34 cellular contexts compared by ENCODE assay signal in genomic region chr11:26194871-26195270, GRCh38.
"Had no signal": no experiment of that assay in that cellular context is flagged by ENCODE, and none has a peak within 500 bp of the region (broad histone marks: within the 10 kb centered on the region; RNA-seq: fewer than 3 reads in every experiment).

No MANE protein-coding gene starts in this region.

- ATAC-seq: activated CD4-positive, CD25-positive, alpha-beta regulatory T cell treated with anti-CD3 and anti-CD28 coated beads, Interleukin-2, amount 50 U/mL, for 24 hours; esophagus mucosa; heart right ventricle; psoas muscle; stimulated activated memory B cell treated with anti-CD40 and anti-IgM and Interleukin-4, amounts not matched to agents 10 μg/mL and 1 μg/mL and 100 μg/mL, for 72 hours; stimulated activated naive CD8-positive, alpha-beta T cell treated with anti-CD3 and anti-CD28 coated beads, Interleukin-15, amount 100 ng/mL, for 72 hours had no signal

- H3K27me3 Mint-ChIP-seq: activated CD4-positive, alpha-beta memory T cell treated with anti-CD3 and anti-CD28 coated beads for 36 hours; activated CD4-positive, alpha-beta T cell treated with anti-CD3 and anti-CD28 coated beads, Interleukin-2, amount 10 ng/mL, durations not matched to agents 24 days and 14 days; activated naive CD4-positive, alpha-beta T cell treated with anti-CD3 and anti-CD28 coated beads, Interleukin-2, amount 10 ng/mL, durations not matched to agents 7 days and 5 days; activated naive CD8-positive, alpha-beta T cell treated with anti-CD3 and anti-CD28 coated beads, Interleukin-2, amount 10 ng/mL, durations not matched to agents 7 days and 5 days; naive B cell; stimulated activated memory B cell treated with anti-CD40 and anti-IgM and Interleukin-4, amounts not matched to agents 10 μg/mL and 1 μg/mL and 100 μg/mL, for 72 hours; stimulated activated naive CD8-positive, alpha-beta T cell treated with anti-CD3 and anti-CD28 coated beads, Interleukin-15, amount 100 ng/mL, for 72 hours had no signal

- H3K36me3 ChIP-seq: ascending aorta, heart right ventricle, left ventricle myocardium inferior, neural progenitor cell, transverse colon, uterus, WERI-Rb-1 had no signal

- H3K27ac Mint-ChIP-seq: activated CD4-positive, alpha-beta memory T cell treated with anti-CD3 and anti-CD28 coated beads for 36 hours; activated CD4-positive, alpha-beta T cell treated with anti-CD3 and anti-CD28 coated beads, Interleukin-2, amount 10 ng/mL, durations not matched to agents 24 days and 14 days; activated naive CD4-positive, alpha-beta T cell treated with anti-CD3 and anti-CD28 coated beads, Interleukin-2, amount 10 ng/mL, durations not matched to agents 7 days and 5 days; activated naive CD8-positive, alpha-beta T cell treated with anti-CD3 and anti-CD28 coated beads, Interleukin-2, amount 10 ng/mL, durations not matched to agents 7 days and 5 days; naive B cell; neural progenitor cell; stimulated activated memory B cell treated with anti-CD40 and anti-IgM and Interleukin-4, amounts not matched to agents 10 μg/mL and 1 μg/mL and 100 μg/mL, for 72 hours; stimulated activated naive CD8-positive, alpha-beta T cell treated with anti-CD3 and anti-CD28 coated beads, Interleukin-15, amount 100 ng/mL, for 72 hours; T-helper 1 cell treated with Interleukin-12 subunit alpha and Interleukin-12 subunit beta and Interleukin-4 antibody, amounts not matched to agents 30 μg/mL and 1 μg/mL, for 36 hours had no signal

- H3K4me1 Mint-ChIP-seq: activated CD4-positive, alpha-beta T cell treated with anti-CD3 and anti-CD28 coated beads, Interleukin-2, amount 10 ng/mL, durations not matched to agents 24 days and 14 days; activated naive CD4-positive, alpha-beta T cell treated with anti-CD3 and anti-CD28 coated beads, Interleukin-2, amount 10 ng/mL, durations not matched to agents 7 days and 5 days; activated naive CD8-positive, alpha-beta T cell treated with anti-CD3 and anti-CD28 coated beads, Interleukin-2, amount 10 ng/mL, durations not matched to agents 7 days and 5 days; neural progenitor cell; stimulated activated memory B cell treated with anti-CD40 and anti-IgM and Interleukin-4, amounts not matched to agents 10 μg/mL and 1 μg/mL and 100 μg/mL, for 72 hours; stimulated activated naive CD8-positive, alpha-beta T cell treated with anti-CD3 and anti-CD28 coated beads, Interleukin-15, amount 100 ng/mL, for 72 hours had no signal

- H3K4me3 Mint-ChIP-seq: activated CD4-positive, alpha-beta memory T cell treated with anti-CD3 and anti-CD28 coated beads for 36 hours; activated CD4-positive, alpha-beta T cell treated with anti-CD3 and anti-CD28 coated beads, Interleukin-2, amount 10 ng/mL, durations not matched to agents 24 days and 14 days; activated naive CD4-positive, alpha-beta T cell treated with anti-CD3 and anti-CD28 coated beads, Interleukin-2, amount 10 ng/mL, durations not matched to agents 7 days and 5 days; activated naive CD8-positive, alpha-beta T cell treated with anti-CD3 and anti-CD28 coated beads, Interleukin-2, amount 10 ng/mL, durations not matched to agents 7 days and 5 days; naive B cell; neural progenitor cell; stimulated activated memory B cell treated with anti-CD40 and anti-IgM and Interleukin-4, amounts not matched to agents 10 μg/mL and 1 μg/mL and 100 μg/mL, for 72 hours; stimulated activated naive CD8-positive, alpha-beta T cell treated with anti-CD3 and anti-CD28 coated beads, Interleukin-15, amount 100 ng/mL, for 72 hours; T-helper 1 cell treated with Interleukin-12 subunit alpha and Interleukin-12 subunit beta and Interleukin-4 antibody, amounts not matched to agents 30 μg/mL and 1 μg/mL, for 36 hours had no signal

- H3K36me3 Mint-ChIP-seq: activated CD4-positive, alpha-beta memory T cell treated with anti-CD3 and anti-CD28 coated beads for 36 hours; activated naive CD4-positive, alpha-beta T cell treated with anti-CD3 and anti-CD28 coated beads, Interleukin-2, amount 10 ng/mL, durations not matched to agents 7 days and 5 days; activated naive CD8-positive, alpha-beta T cell treated with anti-CD3 and anti-CD28 coated beads, Interleukin-2, amount 10 ng/mL, durations not matched to agents 7 days and 5 days; naive B cell; neural progenitor cell; stimulated activated memory B cell treated with anti-CD40 and anti-IgM and Interleukin-4, amounts not matched to agents 10 μg/mL and 1 μg/mL and 100 μg/mL, for 72 hours had no signal

- H3K9me3 Mint-ChIP-seq: activated CD4-positive, alpha-beta T cell treated with anti-CD3 and anti-CD28 coated beads, Interleukin-2, amount 10 ng/mL, durations not matched to agents 24 days and 14 days; activated naive CD8-positive, alpha-beta T cell treated with anti-CD3 and anti-CD28 coated beads, Interleukin-2, amount 10 ng/mL, durations not matched to agents 7 days and 5 days; neural progenitor cell; stimulated activated memory B cell treated with anti-CD40 and anti-IgM and Interleukin-4, amounts not matched to agents 10 μg/mL and 1 μg/mL and 100 μg/mL, for 72 hours; T-helper 1 cell treated with Interleukin-12 subunit alpha and Interleukin-12 subunit beta and Interleukin-4 antibody, amounts not matched to agents 30 μg/mL and 1 μg/mL, for 36 hours had no signal

- DNase-seq: activated CD4-positive, alpha-beta memory T cell treated with anti-CD3 and anti-CD28 coated beads for 36 hours; activated CD4-positive, alpha-beta T cell treated with anti-CD3 and anti-CD28 coated beads, Interleukin-2, amount 10 ng/mL, durations not matched to agents 24 days and 14 days; activated CD8-positive, alpha-beta memory T cell treated with anti-CD3 and anti-CD28 coated beads, Interleukin-2, amount 50 U/mL, for 4 hours; activated gamma-delta T cell; activated naive CD4-positive, alpha-beta T cell treated with anti-CD3 and anti-CD28 coated beads, Interleukin-2, amount 10 ng/mL, durations not matched to agents 7 days and 5 days; activated naive CD8-positive, alpha-beta T cell treated with anti-CD3 and anti-CD28 coated beads, Interleukin-2, amount 10 ng/mL, durations not matched to agents 7 days and 5 days; activated T-cell treated with anti-CD3 and anti-CD28 coated beads, Interleukin-2, amount 50 U/mL, for 1 hour; caudate nucleus; foreskin melanocyte; heart right ventricle; left ventricle myocardium inferior; naive B cell; occipital lobe; psoas muscle; stimulated activated CD4-positive, alpha-beta T cell treated with anti-CD3 and anti-CD28 coated beads, Interleukin-1b, Interleukin-23, amount 100 ng/mL, for 48 hours; stimulated activated CD4-positive, alpha-beta T cell treated with anti-CD3 and anti-CD28 coated beads, Interleukin-4, amount 100 ng/mL, for 4 hours; stimulated activated CD8-positive, alpha-beta memory T cell treated with anti-CD3 and anti-CD28 coated beads, Interleukin-4, amount 100 ng/mL, for 48 hours; stimulated activated naive CD8-positive, alpha-beta T cell treated with anti-CD3 and anti-CD28 coated beads, Interleukin-15, amount 100 ng/mL, for 72 hours; SW 1271; T-helper 9 cell; transverse colon; uterus; WERI-Rb-1 had no signal

- H3K4me3 ChIP-seq: ascending aorta, heart right ventricle, left ventricle myocardium inferior, lung, neural progenitor cell, psoas muscle, smooth muscle cell, transverse colon, uterus had no signal

- H3K27me3 ChIP-seq: ascending aorta, heart right ventricle, neural progenitor cell, transverse colon, uterus had no signal

- H3K4me1 ChIP-seq: ascending aorta, heart right ventricle, left ventricle myocardium inferior, neural progenitor cell, parathyroid adenoma, psoas muscle, transverse colon, uterus had no signal

- H3K9me3 ChIP-seq: ascending aorta, heart right ventricle, left ventricle myocardium inferior, psoas muscle, transverse colon, uterus had no signal

- FAIRE-seq: islet of Langerhans, TTC549 had no signal

- H3K27ac ChIP-seq: ascending aorta, heart right ventricle, left ventricle myocardium inferior, neural progenitor cell, parathyroid adenoma, psoas muscle, transverse colon, uterus, WERI-Rb-1 had no signal
